Comparison of ENCODE assay signal across 1 cellular context in the genomic region with DNA sequence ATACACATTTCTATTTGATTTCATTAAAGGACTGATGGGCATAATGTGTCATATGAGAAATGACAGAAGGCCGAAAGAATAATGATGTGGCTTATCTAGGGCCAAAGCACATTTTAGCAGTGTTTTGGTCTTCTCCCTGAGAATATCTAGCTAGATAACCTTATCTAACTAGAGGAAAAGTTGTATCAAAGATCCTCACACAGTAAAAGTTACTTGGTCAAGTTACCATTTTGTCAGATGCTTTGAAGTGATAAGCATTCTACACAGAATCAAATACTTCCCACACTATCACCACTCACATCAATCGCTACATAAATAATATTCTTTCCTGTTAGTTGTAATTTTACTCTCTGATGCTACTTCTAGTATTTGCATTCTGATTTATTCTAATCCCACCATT.
TF ChIP-seq lines count a peak whose summit lies in the region.

No MANE protein-coding gene starts in this region.

TF ChIP-seq in HepG2, 621 proteins besides CTCF, POLR2A, EP300 and RAD21:
- TF ChIP-seq, protein P1, sequence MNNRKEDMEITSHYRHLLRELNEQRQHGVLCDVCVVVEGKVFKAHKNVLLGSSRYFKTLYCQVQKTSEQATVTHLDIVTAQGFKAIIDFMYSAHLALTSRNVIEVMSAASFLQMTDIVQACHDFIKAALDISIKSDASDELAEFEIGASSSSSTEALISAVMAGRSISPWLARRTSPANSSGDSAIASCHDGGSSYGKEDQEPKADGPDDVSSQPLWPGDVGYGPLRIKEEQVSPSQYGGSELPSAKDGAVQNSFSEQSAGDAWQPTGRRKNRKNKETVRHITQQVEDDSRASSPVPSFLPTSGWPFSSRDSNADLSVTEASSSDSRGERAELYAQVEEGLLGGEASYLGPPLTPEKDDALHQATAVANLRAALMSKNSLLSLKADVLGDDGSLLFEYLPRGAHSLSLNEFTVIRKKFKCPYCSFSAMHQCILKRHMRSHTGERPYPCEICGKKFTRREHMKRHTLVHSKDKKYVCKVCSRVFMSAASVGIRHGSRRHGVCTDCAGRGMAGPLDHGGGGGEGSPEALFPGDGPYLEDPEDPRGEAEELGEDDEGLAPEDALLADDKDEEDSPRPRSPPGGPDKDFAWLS (CRISPR knock-in tag; IDR thresholded peaks at IDR 0.05; ENCODE audit: borderline replicate concordance): no peak
- no peak for TF ChIP-seq FOXM1 (CRISPR knock-in tag; IDR thresholded peaks at IDR 0.05)
- no peak for TF ChIP-seq ZNF20 (CRISPR knock-in tag; IDR thresholded peaks at IDR 0.05)
TF ChIP-seq in HepG2: peak in this region for 0.
